23 cellular contexts compared by ENCODE assay signal in the genomic region with DNA sequence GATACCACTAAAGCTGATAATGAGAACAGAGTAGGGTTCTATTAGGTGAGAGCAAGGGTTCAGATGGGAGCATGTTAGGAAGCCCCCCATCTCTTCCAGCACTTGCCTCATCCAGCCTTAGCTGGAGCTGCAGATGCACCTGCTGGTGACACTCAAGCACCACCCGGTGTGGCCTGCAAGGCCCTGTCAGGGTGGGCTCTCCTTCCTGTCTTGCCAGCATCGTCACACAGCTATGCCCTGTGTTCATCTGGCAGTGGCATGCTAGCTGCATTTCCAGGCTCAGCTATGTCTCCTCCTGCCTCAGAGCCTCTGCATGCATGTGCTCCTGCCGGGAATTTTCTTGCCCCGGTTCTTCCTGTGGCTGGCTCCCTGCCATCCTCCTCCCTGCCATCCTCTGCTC.
"Had no signal": no experiment of that assay in that cellular context is flagged by ENCODE, and none has a peak within 500 bp of the region (broad histone marks: within the 10 kb centered on the region; RNA-seq: fewer than 3 reads in every experiment).

No MANE protein-coding gene starts in this region.

- H3K4me3 ChIP-seq: cardiac muscle cell, MG63, Peyer's patch had no signal

- H3K27me3 ChIP-seq: brain microvascular endothelial cell, cardiac muscle cell, MG63, Peyer's patch had no signal

- H3K36me3 ChIP-seq: brain microvascular endothelial cell, cardiac muscle cell, MG63, Peyer's patch had no signal

- H3K4me1 ChIP-seq: Peyer's patch had no signal

- H3K9me3 ChIP-seq: Peyer's patch had no signal

- H3K27ac ChIP-seq: brain microvascular endothelial cell, cardiac muscle cell, Peyer's patch, RWPE1 had no signal

- DNase-seq: activated CD4-positive, alpha-beta T cell treated with anti-CD3 and anti-CD28 coated beads for 4 hours; activated CD8-positive, alpha-beta memory T cell treated with anti-CD3 and anti-CD28 coated beads, Interleukin-2, amount 50 U/mL, for 4 hours; activated CD8-positive, alpha-beta T cell treated with anti-CD3 and anti-CD28 coated beads for 36 hours; activated gamma-delta T cell treated with Interleukin-2 at 50 U/mL for 16 hours; activated naive CD4-positive, alpha-beta T cell treated with anti-CD3 and anti-CD28 coated beads, Interleukin-2, amount 10 ng/mL, durations not matched to agents 7 days and 5 days; activated naive CD8-positive, alpha-beta T cell treated with anti-CD3 and anti-CD28 coated beads for 36 hours; activated T-cell treated with anti-CD3 and anti-CD28 coated beads, Interleukin-2, amount 50 U/mL, for 72 hours; brain microvascular endothelial cell; MG63; MV-4-11; NCI-H1092 treated with DMSO at 0.1 percent for 48 hours; NCI-H1436; NCI-H1694 treated with DMSO at 0.1 percent for 48 hours; NCI-H2029 treated with DMSO at 0.1 percent for 48 hours; NCI-H345; NCI-H510A; NCI-H526 treated with DMSO at 0.1 percent for 48 hours; NK-92 treated with Interleukin-12 subunit alpha and Interleukin-12 subunit beta, amount 100 ng/mL, for 24 hours; OCI-M1; Peyer's patch; SHP77 treated with DMSO at 0.1 percent for 48 hours had no signal
